In the genomic region with DNA sequence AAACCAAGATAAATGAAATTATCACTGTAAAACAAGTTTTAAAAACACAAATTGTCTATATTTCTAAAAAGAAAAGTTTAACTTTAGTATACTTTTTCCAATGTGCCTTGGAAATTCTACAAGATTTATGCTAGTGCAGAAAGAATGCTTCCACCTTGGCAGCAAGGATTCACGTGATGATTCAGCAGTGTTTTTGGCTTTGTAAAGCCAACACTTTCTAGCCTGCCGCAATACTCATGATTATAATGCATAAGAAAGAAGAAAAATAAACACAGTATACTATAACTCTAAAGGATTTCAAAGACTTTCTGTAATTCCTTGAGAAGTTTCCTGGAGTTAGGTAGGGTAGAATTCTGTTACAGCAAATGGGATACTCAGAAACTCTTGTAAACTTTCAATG, we compare ENCODE assay signal across 24 cellular contexts.
"Had no signal": no experiment of that assay in that cellular context is flagged by ENCODE, and none has a peak within 500 bp of the region (broad histone marks: within the 10 kb centered on the region; RNA-seq: fewer than 3 reads in every experiment).

No MANE protein-coding gene starts in this region.

- H3K4me1 ChIP-seq: esophagus muscularis mucosa, foreskin keratinocyte, left lung, prostate gland, right atrium auricular region, stomach had no signal

- ATAC-seq: foreskin keratinocyte; heart right ventricle; left cardiac atrium; left lung; naive thymus-derived CD4-positive, alpha-beta T cell; sciatic nerve; stimulated activated effector memory CD8-positive, alpha-beta T cell treated with anti-CD3 and anti-CD28 coated beads, Interleukin-12 subunit alpha, Interleukin-12 subunit beta, amount 100 ng/mL, for 72 hours had no signal

- H3K4me3 ChIP-seq: coronary artery, esophagus muscularis mucosa, heart right ventricle, left lung, prostate gland, right atrium auricular region, smooth muscle cell, stomach, tibial artery had no signal

- H3K36me3 ChIP-seq: esophagus muscularis mucosa, heart right ventricle, left lung, prostate gland, right atrium auricular region, stomach, tibial artery had no signal

- H3K27ac ChIP-seq: coronary artery, esophagus muscularis mucosa, foreskin keratinocyte, heart right ventricle, left lung, prostate gland, right atrium auricular region, stomach, tibial artery had no signal

- H3K4me2 ChIP-seq: smooth muscle cell had no signal

- H3K9me3 ChIP-seq: prostate gland had no signal

- DNase-seq: dermis blood vessel endothelial cell; effector memory CD4-positive, alpha-beta T cell; foreskin keratinocyte; glutamatergic neuron; heart right ventricle; hippocampal formation; left cardiac atrium; left lung; mesenchymal stem cell; naive thymus-derived CD4-positive, alpha-beta T cell; nucleus accumbens; stimulated activated CD4-positive, alpha-beta T cell treated with anti-CD3 and anti-CD28 coated beads, Interleukin-12 subunit alpha, Interleukin-12 subunit beta, amount 100 ng/mL, for 4 hours; stimulated activated CD4-positive, alpha-beta T cell treated with anti-CD3 and anti-CD28 coated beads, Interleukin-1b, Interleukin-23, amount 100 ng/mL, for 48 hours; stimulated activated CD4-positive, alpha-beta T cell treated with anti-CD3 and anti-CD28 coated beads, Interleukin-4, amount 100 ng/mL, for 24 hours; stimulated activated naive CD4-positive, alpha-beta T cell treated with Interleukin-2 at 50 U/mL for 16 hours; stomach; tibial artery had no signal

- H3K27me3 ChIP-seq: esophagus muscularis mucosa, foreskin keratinocyte, heart right ventricle, left lung, right atrium auricular region, stomach, tibial artery had no signal
